In the genomic region with DNA sequence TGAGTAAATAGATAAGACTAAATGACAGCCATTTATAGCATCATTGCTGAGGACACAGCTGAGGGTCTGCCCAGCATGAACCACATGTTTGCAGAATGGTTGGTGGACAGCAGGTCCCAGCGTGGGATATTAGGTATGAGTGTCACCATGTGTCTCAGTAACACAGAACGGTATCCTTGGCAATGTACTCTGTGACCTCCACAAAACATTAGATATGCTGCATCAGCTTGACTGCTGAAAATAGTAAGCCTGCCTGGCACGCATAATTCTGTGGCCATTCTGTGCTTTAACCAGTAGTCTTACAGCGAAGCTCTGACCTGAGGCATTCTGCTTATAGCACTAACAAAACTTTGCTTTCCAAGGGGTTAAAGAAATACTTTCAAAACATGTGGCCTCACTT, we compare ENCODE assay signal across 18 cellular contexts. TPM values are rescaled to one million over a fixed set of nuclear protein-coding genes. Genes with fewer than 3 reads are reported as not detected.
DNase-seq lines count a peak whose midpoint lies in the region; ATAC-seq and TF ChIP-seq lines count a peak whose summit lies in the region.
"Had no signal": no experiment of that assay in that cellular context is flagged by ENCODE, and none has a peak within 500 bp of the region (broad histone marks: within the 10 kb centered on the region; RNA-seq: fewer than 3 reads in every experiment).

No MANE protein-coding gene starts in this region.

- no peaks in the 10 kb centered on the region for H3K9me3 Mint-ChIP-seq in stimulated activated effector memory CD8-positive, alpha-beta T cell treated with anti-CD3 and anti-CD28 coated beads, Interleukin-12 subunit alpha, Interleukin-12 subunit beta, amount 100 ng/mL, for 72 hours
- H3K9me3 Mint-ChIP-seq: central memory CD8-positive, alpha-beta T cell; memory B cell had no signal

- intact Hi-C loops in sciatic nerve (cut with DNase I) = no loop called here

- H3K9me3 ChIP-seq in HEK293 (ENCODE audit: control insufficient read depth, insufficient read depth, low read depth, low read length) = no peaks in the 10 kb centered on the region
- H3K9me3 ChIP-seq: sigmoid colon, SJCRH30 had no signal

- H3K4me1 ChIP-seq in HEK293 (ENCODE audit: control insufficient read depth, insufficient read depth, low read length) = peaks cover 7% of the 10 kb centered on the region; the same call in 1 of the 2 replicates
- H3K4me1 ChIP-seq in foreskin keratinocyte = no peaks in the 10 kb centered on the region

- no peaks in the 10 kb centered on the region for H3K36me3 Mint-ChIP-seq in stimulated activated effector memory CD8-positive, alpha-beta T cell treated with anti-CD3 and anti-CD28 coated beads, Interleukin-12 subunit alpha, Interleukin-12 subunit beta, amount 100 ng/mL, for 72 hours
- H3K36me3 Mint-ChIP-seq: memory B cell had no signal

- CTCF ChIA-PET in HEK293 (lab: Yijun Ruan, JAX) = no interaction called here

- H3K4me3 Mint-ChIP-seq in stimulated activated effector memory CD8-positive, alpha-beta T cell treated with anti-CD3 and anti-CD28 coated beads, Interleukin-12 subunit alpha, Interleukin-12 subunit beta, amount 100 ng/mL, for 72 hours = no peak overlapping the region
- H3K4me3 Mint-ChIP-seq: central memory CD8-positive, alpha-beta T cell; memory B cell; T-helper 17 cell had no signal

- peaks cover 24% of the 10 kb centered on the region for H3K27me3 ChIP-seq in foreskin keratinocyte
- H3K27me3 ChIP-seq: sigmoid colon, SJCRH30 had no signal

- H3K27ac Mint-ChIP-seq in stimulated activated effector memory CD8-positive, alpha-beta T cell treated with anti-CD3 and anti-CD28 coated beads, Interleukin-12 subunit alpha, Interleukin-12 subunit beta, amount 100 ng/mL, for 72 hours = no peak overlapping the region
- H3K27ac Mint-ChIP-seq: memory B cell, T-helper 17 cell had no signal

- no peak overlapping the region for H3K27ac ChIP-seq in HEK293 (ENCODE audit: extremely low read depth, low read depth, low read length)
- H3K27ac ChIP-seq in foreskin keratinocyte = no peak overlapping the region
- H3K27ac ChIP-seq: sigmoid colon, SJCRH30 had no signal

- H3K4me3 ChIP-seq in HEK293 (ENCODE audit: low read depth, low read length) = no peak overlapping the region
- H3K4me3 ChIP-seq: sigmoid colon, SJCRH30 had no signal

- TF ChIP-seq CTCF in HEK293 (tag by site-specific recombination; IDR thresholded peaks at IDR 0.05) (no peak), foreskin keratinocyte (conservative IDR thresholded peaks at IDR 0.05) (no peak)

- DNase-seq in cerebellar nuclear complex (lab: John Stamatoyannopoulos, UW) = peak; percentile 7 to 52
- peak; percentile 70 for DNase-seq in left kidney (ENCODE audit: low read depth, low spot score)
- DNase-seq in sciatic nerve (ENCODE audit: low spot score) = no peak
- DNase-seq in stimulated activated effector memory CD8-positive, alpha-beta T cell treated with anti-CD3 and anti-CD28 coated beads, Interleukin-12 subunit alpha, Interleukin-12 subunit beta, amount 100 ng/mL, for 72 hours (ENCODE audit: low spot score in 2 of 2) = no peak
- DNase-seq in foreskin keratinocyte = no peak
- DNase-seq in HUDEP-2 (lab: John Stamatoyannopoulos, UW; ENCODE audit: unreplicated experiment in 76 of 76) = no peak
- DNase-seq: activated CD4-positive, CD25-positive, alpha-beta regulatory T cell; foreskin melanocyte; MM.1S; NCI-H187 treated with DMSO at 0.1 percent for 48 hours; sigmoid colon; SJCRH30; T-helper 17 cell had no signal

- peak; percentile 38 for ATAC-seq in sciatic nerve
- no peak for ATAC-seq in stimulated activated effector memory CD8-positive, alpha-beta T cell treated with anti-CD3 and anti-CD28 coated beads, Interleukin-12 subunit alpha, Interleukin-12 subunit beta, amount 100 ng/mL, for 72 hours
- ATAC-seq in HG03039 (IDR thresholded peaks at IDR 0.05; ENCODE audit: unreplicated experiment) = no peak
- ATAC-seq in foreskin keratinocyte = no peak
- ATAC-seq: T-helper 17 cell had no signal

- POLR2A ChIA-PET in HEK293 (lab: Yijun Ruan, JAX) = no interaction called here

- H3K36me3 ChIP-seq in HEK293 (ENCODE audit: control insufficient read depth in 2 of 2, insufficient read depth in 1 of 2, low read length in 2 of 2) = no peaks in the 10 kb centered on the region
- H3K36me3 ChIP-seq: sigmoid colon, SJCRH30 had no signal

- no peaks in the 10 kb centered on the region for H3K4me1 Mint-ChIP-seq in stimulated activated effector memory CD8-positive, alpha-beta T cell treated with anti-CD3 and anti-CD28 coated beads, Interleukin-12 subunit alpha, Interleukin-12 subunit beta, amount 100 ng/mL, for 72 hours
- H3K4me1 Mint-ChIP-seq: central memory CD8-positive, alpha-beta T cell; memory B cell; T-helper 17 cell had no signal

TF ChIP-seq in HEK293, 187 proteins besides CTCF, POLR2A, EP300 and RAD21:
- TF ChIP-seq ZNF629 (tag by site-specific recombination; IDR thresholded peaks at IDR 0.05) (no peak), ZNF776 (tag by site-specific recombination; IDR thresholded peaks at IDR 0.05; ENCODE audit: borderline replicate concordance) (no peak), TRIM28 (IDR thresholded peaks at IDR 0.05; ENCODE audit: borderline replicate concordance, low read length) (peak; percentile 68; the same call in 1 of the 2 replicates), ZNF561 (tag by site-specific recombination; IDR thresholded peaks at IDR 0.05; ENCODE audit: borderline replicate concordance) (no peak), ZNF133 (tag by site-specific recombination; IDR thresholded peaks at IDR 0.05) (no peak)
- TF ChIP-seq, protein P1, sequence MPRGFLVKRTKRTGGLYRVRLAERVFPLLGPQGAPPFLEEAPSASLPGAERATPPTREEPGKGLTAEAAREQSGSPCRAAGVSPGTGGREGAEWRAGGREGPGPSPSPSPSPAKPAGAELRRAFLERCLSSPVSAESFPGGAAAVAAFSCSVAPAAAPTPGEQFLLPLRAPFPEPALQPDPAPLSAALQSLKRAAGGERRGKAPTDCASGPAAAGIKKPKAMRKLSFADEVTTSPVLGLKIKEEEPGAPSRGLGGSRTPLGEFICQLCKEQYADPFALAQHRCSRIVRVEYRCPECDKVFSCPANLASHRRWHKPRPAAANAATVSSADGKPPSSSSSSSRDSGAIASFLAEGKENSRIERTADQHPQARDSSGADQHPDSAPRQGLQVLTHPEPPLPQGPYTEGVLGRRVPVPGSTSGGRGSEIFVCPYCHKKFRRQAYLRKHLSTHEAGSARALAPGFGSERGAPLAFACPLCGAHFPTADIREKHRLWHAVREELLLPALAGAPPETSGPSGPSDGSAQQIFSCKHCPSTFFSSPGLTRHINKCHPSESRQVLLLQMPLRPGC (tag by site-specific recombination; IDR thresholded peaks at IDR 0.05) = no peak

RNA-seq across cellular contexts. Expression of gene LIMCH1, which starts 32.0 kb away (rescaled TPM):
- 195 TPM for total RNA-seq in sciatic nerve
- 0.25 and 0.65 TPM in 2 replicates for total RNA-seq in foreskin keratinocyte
- polyA plus RNA-seq in foreskin keratinocyte = 0.02 and 0.13 TPM in 2 replicates
- total RNA-seq: activated CD8-positive, alpha-beta memory T cell treated with anti-CD3 and anti-CD28 coated beads for 36 hours; T-helper 17 cell had no signal

Comparison
In these comparisons a context has a peak if more than half of its experiments do, and no peak if none do; other contexts are left out.
1. DNase-seq: peak in cerebellar nuclear complex (2 of 2) and left kidney (single experiment); none in sciatic nerve (single experiment), stimulated activated effector memory CD8-positive, alpha-beta T cell treated with anti-CD3 and anti-CD28 coated beads, Interleukin-12 subunit alpha, Interleukin-12 subunit beta, amount 100 ng/mL, for 72 hours (0 of 2), foreskin keratinocyte (0 of 2) and HUDEP-2 (0 of 76).
2. RNA of gene LIMCH1, which starts 32.0 kb away (total RNA-seq): 195 TPM in sciatic nerve (single experiment); 0.25 to 0.65 TPM in foreskin keratinocyte; every median in the first group is over 100 times any median in the second.